Comparison of ENCODE assay signal across 1 cellular context in genomic region chr14:54906075-54906474, GRCh38.
TF ChIP-seq lines count a peak whose summit lies in the region.

No MANE protein-coding gene starts in this region.

TF ChIP-seq in GM12878, 131 proteins besides CTCF, POLR2A, EP300 and RAD21:
- TF ChIP-seq NFYA (IDR thresholded peaks at IDR 0.05; ENCODE audit: borderline replicate concordance, low read depth, low read length) (no peak), RUNX3 (IDR thresholded peaks at IDR 0.05; ENCODE audit: low read length) (peak; percentile 55; the same call in 1 of the 2 replicates)
TF ChIP-seq in GM12878: peak in this region for 1.
